ENCODE assay signal across 9 cellular contexts in the genomic region with DNA sequence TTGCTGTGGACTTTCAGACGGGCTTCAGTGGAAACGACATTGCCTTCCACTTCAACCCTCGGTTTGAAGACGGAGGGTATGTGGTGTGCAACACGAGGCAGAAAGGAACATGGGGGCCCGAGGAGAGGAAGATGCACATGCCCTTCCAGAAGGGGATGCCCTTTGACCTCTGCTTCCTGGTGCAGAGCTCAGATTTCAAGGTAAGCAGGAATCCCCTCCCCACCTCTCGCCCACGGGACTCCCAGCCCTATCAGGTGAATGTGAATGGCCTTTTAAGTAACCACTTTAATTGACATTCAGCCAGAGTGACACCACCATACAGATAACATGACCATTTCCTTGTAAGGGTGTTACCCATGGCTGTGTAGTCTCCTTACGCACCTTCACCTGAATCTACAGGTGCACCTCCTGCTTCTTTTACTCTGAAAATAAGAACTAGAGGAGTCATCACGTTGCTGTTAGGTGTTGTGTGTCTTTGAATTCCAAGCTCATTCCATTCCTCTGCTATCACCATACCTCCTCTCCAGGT. TPM values are rescaled to one million over a fixed set of nuclear protein-coding genes. Genes with fewer than 3 reads are reported as not detected.
"Had no signal": no experiment of that assay in that cellular context is flagged by ENCODE, and none has a peak within 500 bp of the region (broad histone marks: within the 10 kb centered on the region; RNA-seq: fewer than 3 reads in every experiment).

No MANE protein-coding gene starts in this region.

RNA-seq across cellular contexts. Expression of a gene that starts 9.4 kb away (rescaled TPM):
- total RNA-seq: subcutaneous adipose tissue, temporal lobe, thoracic aorta, thyroid gland, tibial nerve, upper lobe of right lung, ureter, urinary bladder, uterus had no signal
